In genomic region chr15:42158941-42159340, GRCh38 we compare ENCODE assay signal across 26 cellular contexts. TPM values are rescaled to one million over a fixed set of nuclear protein-coding genes. Genes with fewer than 3 reads are reported as not detected.
DNase-seq lines count a peak whose midpoint lies in the region; ATAC-seq and TF ChIP-seq lines count a peak whose summit lies in the region.
"Had no signal": no experiment of that assay in that cellular context is flagged by ENCODE, and none has a peak within 500 bp of the region (broad histone marks: within the 10 kb centered on the region; RNA-seq: fewer than 3 reads in every experiment).

No MANE protein-coding gene starts in this region.

- TF ChIP-seq CTCF in CD14-positive monocyte (IDR thresholded peaks at IDR 0.05), result no peak
- TF ChIP-seq CTCF in SK-N-SH (IDR thresholded peaks at IDR 0.05), result no peak
- TF ChIP-seq CTCF in heart right ventricle (IDR thresholded peaks at IDR 0.05), result no peak
- no peak for TF ChIP-seq CTCF in psoas muscle (IDR thresholded peaks at IDR 0.05)
- no peak for TF ChIP-seq CTCF in testis (IDR thresholded peaks at IDR 0.05)
- TF ChIP-seq CTCF in HFFc6 (IDR thresholded peaks at IDR 0.05), result no peak

- H3F3A ChIP-seq in SK-N-SH (replicated peaks; ENCODE audit: insufficient read depth), result peaks cover 12% of the 10 kb centered on the region

- TF ChIP-seq RAD21 in SK-N-SH (IDR thresholded peaks at IDR 0.05; ENCODE audit: low read length), result no peak

- H3K4me3 Mint-ChIP-seq in CD14-positive monocyte (no peak overlapping the region), HFFc6 (no peak overlapping the region)
- H3K4me3 Mint-ChIP-seq: activated naive CD8-positive, alpha-beta T cell treated with anti-CD3 and anti-CD28 coated beads, Interleukin-2, amount 10 ng/mL, durations not matched to agents 7 days and 5 days; activated T-helper 1 cell treated with anti-CD3 and anti-CD28 coated beads, Interleukin-12 subunit alpha, Interleukin-12 subunit beta, Interleukin-2, Interleukin-4 antibody, amounts not matched to agents 30 ng/mL and 10 ng/mL and 1 ng/mL, durations not matched to agents 14 hours and 24 hours and 36 hours; T-helper 2 cell treated with Interferon-gamma antibody and Interleukin-4, amounts not matched to agents 5 μg/mL and 100 μg/mL, for 36 hours had no signal

- no peak overlapping the region for H3K9ac ChIP-seq in SK-N-SH

- H3K9me2 ChIP-seq in SK-N-SH, result no peaks in the 10 kb centered on the region

- WGBS in SK-N-SH (ENCODE audit: low lambda C conversion rate), result 81% methylated on average over 6 of the region's 10 CpGs
- WGBS in heart right ventricle, 2 donors, result 74 to 80% methylated on average over 10 of the region's 10 CpGs
- 85 to 92% (median 90%) methylated on average over 10 of the region's 10 CpGs for WGBS in psoas muscle, 3 donors
- 60 to 92% methylated on average over 1 to 10 of the region's 10 CpGs for WGBS in testis, 2 donors

- peak overlapping the region; percentile 10; the same call in 1 of the 2 replicates for H3K4me2 ChIP-seq in SK-N-SH

- CTCF ChIA-PET in SK-N-SH (lab: Yijun Ruan, JAX), result interaction anchor here (1.4 kb wide), 1 partner anchor 21 kb away, joined by 3 read pairs; no protein-coding TSS in a partner anchor

- H3K36me3 ChIP-seq in SK-N-SH (replicated peaks in 1 of 2; ENCODE audit: control insufficient read depth in 1 of 2, insufficient read depth in 2 of 2, low read length in 1 of 2), result peaks cover 27 to 51% of the 10 kb centered on the region in 2 experiments
- peaks cover 0 to 55% (median 36%) of the 10 kb centered on the region in 9 donors for H3K36me3 ChIP-seq in heart right ventricle
- peaks cover 2 to 52% of the 10 kb centered on the region in 2 donors for H3K36me3 ChIP-seq in psoas muscle (ENCODE audit: insufficient read depth in 1 of 2, low read depth in 1 of 2)
- H3K36me3 ChIP-seq in testis (ENCODE audit: low read depth, missing control alignments), result no peaks in the 10 kb centered on the region

- no peak for TF ChIP-seq POLR2A in testis (IDR thresholded peaks at IDR 0.05)

- ATAC-seq in heart right ventricle (peak in 3 of 8 donors; percentile 1 to 4 (median 3)), psoas muscle (no peak)

- no peaks in the 10 kb centered on the region for H3K27me3 ChIP-seq in SK-N-SH (ENCODE audit: insufficient read depth)
- H3K27me3 ChIP-seq in heart right ventricle, result no peaks in the 10 kb centered on the region
- H3K27me3 ChIP-seq in psoas muscle (ENCODE audit: insufficient read depth in 3 of 3, low read length in 2 of 3), result no peaks in the 10 kb centered on the region
- no peaks in the 10 kb centered on the region for H3K27me3 ChIP-seq in testis
- H3K27me3 ChIP-seq: vagina had no signal

- no peak overlapping the region for H2AFZ ChIP-seq in SK-N-SH (ENCODE audit: low read depth)

- H3K27ac ChIP-seq in SK-N-SH (ENCODE audit: low read depth in 2 of 2, low read length in 1 of 2), result peak overlapping the region; percentile 18 to 64; a peak in 3 of 4 replicates
- H3K27ac ChIP-seq in heart right ventricle, result peak overlapping the region in 6 of 10 donors; percentile 3 to 53 (median 46)
- peak overlapping the region; percentile 71 for H3K27ac ChIP-seq in psoas muscle
- no peak overlapping the region for H3K27ac ChIP-seq in testis
- H3K27ac ChIP-seq: HL-60, vagina had no signal

- H3K27me3 Mint-ChIP-seq in CD14-positive monocyte (ENCODE audit: low read depth in 3 of 3), result peaks cover 0 to 3% (median 0%) of the 10 kb centered on the region in 3 donors
- H3K27me3 Mint-ChIP-seq in HFFc6 (ENCODE audit: insufficient read depth), result peaks cover 2% of the 10 kb centered on the region; the same call in 1 of the 2 replicates
- H3K27me3 Mint-ChIP-seq: activated naive CD8-positive, alpha-beta T cell treated with anti-CD3 and anti-CD28 coated beads, Interleukin-2, amount 10 ng/mL, durations not matched to agents 7 days and 5 days had no signal

- H3K4me1 Mint-ChIP-seq in CD14-positive monocyte (peaks cover 10% of the 10 kb centered on the region), HFFc6 (ENCODE audit: low read depth) (peaks cover 9% of the 10 kb centered on the region)

- intact Hi-C loops in CD14-positive monocyte (cut with micrococcal nuclease), result no loop called here
- intact Hi-C loops in heart right ventricle (cut with DNase I), result no loop called here
- intact Hi-C loops in psoas muscle (cut with DNase I), result no loop called here
- intact Hi-C loops in testis (cut with DNase I; ENCODE audit: low total_unique reads), result no loop called here

- H3K9me3 ChIP-seq in SK-N-SH, result no peaks in the 10 kb centered on the region
- H3K9me3 ChIP-seq in heart right ventricle, result no peaks in the 10 kb centered on the region
- no peaks in the 10 kb centered on the region for H3K9me3 ChIP-seq in psoas muscle
- H3K9me3 ChIP-seq in testis, result no peaks in the 10 kb centered on the region
- H3K9me3 ChIP-seq: esophagus muscularis mucosa, vagina had no signal

- H3K27ac Mint-ChIP-seq in CD14-positive monocyte, result peak overlapping the region in 6 of 7 donors; percentile 42 to 85 (median 74)
- no peak overlapping the region; the same call in 1 of the 2 replicates for H3K27ac Mint-ChIP-seq in HFFc6
- H3K27ac Mint-ChIP-seq: activated naive CD8-positive, alpha-beta T cell treated with anti-CD3 and anti-CD28 coated beads, Interleukin-2, amount 10 ng/mL, durations not matched to agents 7 days and 5 days; activated T-helper 1 cell treated with anti-CD3 and anti-CD28 coated beads, Interleukin-12 subunit alpha, Interleukin-12 subunit beta, Interleukin-2, Interleukin-4 antibody, amounts not matched to agents 30 ng/mL and 10 ng/mL and 1 ng/mL, durations not matched to agents 14 hours and 24 hours and 36 hours; T-helper 2 cell treated with Interferon-gamma antibody and Interleukin-4, amounts not matched to agents 5 μg/mL and 100 μg/mL, for 36 hours had no signal

- TF ChIP-seq EP300 in SK-N-SH (IDR thresholded peaks at IDR 0.05; ENCODE audit: borderline replicate concordance in 1 of 2, low read depth in 1 of 2, low read length in 1 of 2), result no peak

- no peaks in the 10 kb centered on the region for H3K79me2 ChIP-seq in SK-N-SH (ENCODE audit: insufficient read depth)

- peaks cover 50 to 51% of the 10 kb centered on the region in 2 donors for H3K36me3 Mint-ChIP-seq in CD14-positive monocyte
- peaks cover 19% of the 10 kb centered on the region for H3K36me3 Mint-ChIP-seq in HFFc6 (ENCODE audit: low read depth)

- H3K4me1 ChIP-seq in SK-N-SH (ENCODE audit: control insufficient read depth in 1 of 2, insufficient read depth in 2 of 2, low read depth in 1 of 2, low read length in 1 of 2) (peaks cover 9 to 14% of the 10 kb centered on the region in 2 experiments; a peak in 1 of 4 replicates), heart right ventricle (peaks cover 3 to 36% (median 18%) of the 10 kb centered on the region in 9 donors), psoas muscle (peaks cover 36% of the 10 kb centered on the region), testis (no peaks in the 10 kb centered on the region)

- POLR2A ChIA-PET in SK-N-SH (lab: Yijun Ruan, JAX), result no interaction called here

- DNase-seq in CD14-positive monocyte (ENCODE audit: low spot score) (no peak), SK-N-SH (no peak), heart right ventricle (no peak), psoas muscle (no peak), testis (no peak), HFFc6 (no peak), AG08395 (ENCODE audit: low spot score) (no peak)
- no peak for DNase-seq in activated CD4-positive, alpha-beta T cell treated with anti-CD3 and anti-CD28 coated beads, Interleukin-2, amount 50 U/mL, for 4 hours
- DNase-seq: activated CD4-positive, alpha-beta T cell treated with anti-CD3 and anti-CD28 coated beads for 4 hours; activated naive CD8-positive, alpha-beta T cell treated with anti-CD3 and anti-CD28 coated beads, Interleukin-2, amount 10 ng/mL, durations not matched to agents 7 days and 5 days; effector memory CD4-positive, alpha-beta T cell; foreskin melanocyte; NCI-H2029; NCI-H2227 treated with DMSO at 0.1 percent for 48 hours; NCI-H69 had no signal

- H3K4me3 ChIP-seq in SK-N-SH (ENCODE audit: low read depth in 2 of 2, low read length in 1 of 2) (no peak overlapping the region), heart right ventricle (no peak overlapping the region), psoas muscle (no peak overlapping the region), testis (no peak overlapping the region)
- H3K4me3 ChIP-seq: esophagus muscularis mucosa, vagina had no signal

- H4K20me1 ChIP-seq in SK-N-SH (ENCODE audit: insufficient read depth), result no peaks in the 10 kb centered on the region

- H3K9me3 Mint-ChIP-seq in CD14-positive monocyte (no peaks in the 10 kb centered on the region), HFFc6 (no peaks in the 10 kb centered on the region)
- H3K9me3 Mint-ChIP-seq: activated naive CD8-positive, alpha-beta T cell treated with anti-CD3 and anti-CD28 coated beads, Interleukin-2, amount 10 ng/mL, durations not matched to agents 7 days and 5 days; activated T-helper 1 cell treated with anti-CD3 and anti-CD28 coated beads, Interleukin-12 subunit alpha, Interleukin-12 subunit beta, Interleukin-2, Interleukin-4 antibody, amounts not matched to agents 30 ng/mL and 10 ng/mL and 1 ng/mL, durations not matched to agents 14 hours and 24 hours and 36 hours; T-helper 2 cell treated with Interferon-gamma antibody and Interleukin-4, amounts not matched to agents 5 μg/mL and 100 μg/mL, for 36 hours had no signal

TF ChIP-seq in SK-N-SH, 30 proteins besides CTCF, POLR2A, EP300 and RAD21 (continues in another document):
- no peak for TF ChIP-seq FOXM1 (IDR thresholded peaks at IDR 0.05; ENCODE audit: low read depth)
- TF ChIP-seq EZH2phosphoT487 (IDR thresholded peaks at IDR 0.05; ENCODE audit: borderline replicate concordance, low read depth), result no peak

RNA-seq across cellular contexts. Expression of gene PLA2G4F, which starts 2.5 kb away (rescaled TPM):
- polyA plus RNA-seq in CD14-positive monocyte, result not detected
- polyA plus RNA-seq in SK-N-SH (2012; rRNA removed), result not detected in 2 replicates
- not detected in 2 replicates for polyA plus RNA-seq in SK-N-SH (2012; cell fraction: cytosol; rRNA removed)
- 0.01 TPM in 2 replicates for polyA plus RNA-seq in SK-N-SH (2012; cell fraction: nucleus; rRNA removed)
- 10 to 100 TPM in 1 of 10 donors, 1 to 10 TPM in 7, under 1 TPM in 2; 0.38 to 13.8 (median 1.7) TPM for total RNA-seq in heart right ventricle
- 1 to 10 TPM in 1 of 2 donors, under 1 TPM in 1; 0.03 to 5.5 TPM for polyA plus RNA-seq in heart right ventricle
- total RNA-seq in psoas muscle, result 1 to 10 TPM; 1.9 to 5.3 (median 3.6) TPM
- polyA plus RNA-seq in psoas muscle, result under 1 TPM; 0.20 to 0.93 (median 0.86) TPM
- under 1 TPM; 0.12 to 0.31 TPM for total RNA-seq in testis
- polyA plus RNA-seq in testis (ENCODE audit: insufficient read depth, low read depth, low replicate concordance), result 0.15 TPM
- not detected for total RNA-seq in HFFc6 (2021; fragmentation: NEBNext Ultra II Directional; extraction: Animal tissue kit (Norgen Biotek cat#: 25700))
- total RNA-seq: activated CD8-positive, alpha-beta memory T cell treated with anti-CD3 and anti-CD28 coated beads for 36 hours; activated naive CD8-positive, alpha-beta T cell treated with anti-CD3 and anti-CD28 coated beads, Interleukin-2, amount 10 ng/mL, durations not matched to agents 7 days and 5 days; activated T-helper 1 cell treated with anti-CD3 and anti-CD28 coated beads, Interleukin-12 subunit alpha, Interleukin-12 subunit beta, Interleukin-2, Interleukin-4 antibody, amounts not matched to agents 30 ng/mL and 10 ng/mL and 1 ng/mL, durations not matched to agents 14 hours and 24 hours and 36 hours; chondrocyte; LHCN-M2; liver had no signal
- polyA plus RNA-seq: BJ, liver, neural cell had no signal

RNA-seq across cellular contexts. Expression of gene VPS39, which starts 49.2 kb away (rescaled TPM):
- polyA plus RNA-seq in CD14-positive monocyte, result 10 to 100 TPM; 16.8 to 25.8 TPM
- 61.1 and 68.4 TPM in 2 replicates for polyA plus RNA-seq in SK-N-SH (2012; rRNA removed)
- polyA plus RNA-seq in SK-N-SH (2012; cell fraction: cytosol; rRNA removed), result 32.8 and 47.3 TPM in 2 replicates
- 174 and 206 TPM in 2 replicates for polyA plus RNA-seq in SK-N-SH (2012; cell fraction: nucleus; rRNA removed)
- 10 to 100 TPM; 34.8 to 55.0 (median 49.2) TPM for total RNA-seq in heart right ventricle
- polyA plus RNA-seq in heart right ventricle, result 10 to 100 TPM; 24.9 to 33.9 TPM
- 10 to 100 TPM; 37.3 to 47.8 (median 46.2) TPM for total RNA-seq in psoas muscle
- 10 to 100 TPM; 15.2 to 43.3 (median 17.7) TPM for polyA plus RNA-seq in psoas muscle
- total RNA-seq in testis, result 100 to 1,000 TPM; 120 to 135 TPM
- polyA plus RNA-seq in testis (ENCODE audit: insufficient read depth, low read depth, low replicate concordance), result 71.8 TPM
- 10 to 100 TPM; 51.1 to 58.5 (median 52.8) TPM for total RNA-seq in HFFc6 (2021; fragmentation: NEBNext Ultra II Directional; extraction: Animal tissue kit (Norgen Biotek cat#: 25700))

Comparison
In these comparisons a context has a peak if more than half of its experiments do, and no peak if none do; other contexts are left out.
1. H3K27ac ChIP-seq: peak in SK-N-SH (2 of 2), heart right ventricle (6 of 10) and psoas muscle (single experiment); none in testis (0 of 2).